24 cellular contexts compared by ENCODE assay signal in genomic region chr1:208526726-208527125, GRCh38.
"Had no signal": no experiment of that assay in that cellular context is flagged by ENCODE, and none has a peak within 500 bp of the region (broad histone marks: within the 10 kb centered on the region; RNA-seq: fewer than 3 reads in every experiment).

No MANE protein-coding gene starts in this region.

- H3K4me3 ChIP-seq: hepatocyte, left lung, spleen, testis, upper lobe of left lung had no signal

- H3K4me2 ChIP-seq: hepatocyte had no signal

- H2AFZ ChIP-seq: hepatocyte had no signal

- H3K27ac ChIP-seq: left lung, spleen, testis, upper lobe of left lung had no signal

- DNase-seq: activated B cell treated with CpG ODN at 0.5 μM for 24 hours; activated CD4-positive, alpha-beta memory T cell treated with anti-CD3 and anti-CD28 coated beads for 36 hours; activated CD4-positive, alpha-beta T cell treated with anti-CD3 and anti-CD28 coated beads for 4 hours; activated naive CD4-positive, alpha-beta T cell treated with Interleukin-2 at 50 U/mL for 16 hours; activated naive CD8-positive, alpha-beta T cell treated with anti-CD3 and anti-CD28 coated beads, Interleukin-2, amount 10 ng/mL, durations not matched to agents 7 days and 5 days; activated T-cell treated with anti-CD3 and anti-CD28 coated beads, Interleukin-2, amount 50 U/mL, for 48 hours; amniotic stem cell; dermis blood vessel endothelial cell; effector CD8-positive, alpha-beta T cell; foreskin melanocyte; immature natural killer cell; kidney glomerular epithelial cell; left lung; occipital lobe; posterior cingulate gyrus; spleen; stimulated activated CD4-positive, alpha-beta T cell treated with anti-CD3 and anti-CD28 coated beads, Interleukin-4, amount 100 ng/mL, for 1 hour; stimulated activated naive CD4-positive, alpha-beta T cell; T-cell; testis; upper lobe of left lung had no signal

- H3K27ac Mint-ChIP-seq: activated B cell treated with CpG ODN at 0.5 μM for 24 hours; activated CD4-positive, alpha-beta memory T cell treated with anti-CD3 and anti-CD28 coated beads for 36 hours; activated naive CD8-positive, alpha-beta T cell treated with anti-CD3 and anti-CD28 coated beads, Interleukin-2, amount 10 ng/mL, durations not matched to agents 7 days and 5 days; immature natural killer cell; T-cell; T-helper 2 cell treated with Interferon-gamma antibody and Interleukin-4, amounts not matched to agents 5 μg/mL and 100 μg/mL, for 36 hours had no signal

- H3K4me1 Mint-ChIP-seq: activated B cell treated with CpG ODN at 0.5 μM for 24 hours; activated naive CD8-positive, alpha-beta T cell treated with anti-CD3 and anti-CD28 coated beads, Interleukin-2, amount 10 ng/mL, durations not matched to agents 7 days and 5 days; immature natural killer cell; T-cell had no signal

- H3K9me3 ChIP-seq: left lung, spleen, testis, upper lobe of left lung had no signal

- H3K36me3 Mint-ChIP-seq: activated CD4-positive, alpha-beta memory T cell treated with anti-CD3 and anti-CD28 coated beads for 36 hours; activated naive CD8-positive, alpha-beta T cell treated with anti-CD3 and anti-CD28 coated beads, Interleukin-2, amount 10 ng/mL, durations not matched to agents 7 days and 5 days; immature natural killer cell; T-cell had no signal

- H3K4me1 ChIP-seq: left lung, spleen, upper lobe of left lung had no signal

- H3K9me3 Mint-ChIP-seq: activated B cell treated with CpG ODN at 0.5 μM for 24 hours; activated CD4-positive, alpha-beta memory T cell treated with anti-CD3 and anti-CD28 coated beads for 36 hours; activated naive CD8-positive, alpha-beta T cell treated with anti-CD3 and anti-CD28 coated beads, Interleukin-2, amount 10 ng/mL, durations not matched to agents 7 days and 5 days; nephron; T-cell; T-helper 2 cell treated with Interferon-gamma antibody and Interleukin-4, amounts not matched to agents 5 μg/mL and 100 μg/mL, for 36 hours had no signal

- H3K36me3 ChIP-seq: left lung, spleen, upper lobe of left lung had no signal

- H3K27me3 ChIP-seq: testis, upper lobe of left lung had no signal

- H3K4me3 Mint-ChIP-seq: activated B cell treated with CpG ODN at 0.5 μM for 24 hours; activated CD4-positive, alpha-beta memory T cell treated with anti-CD3 and anti-CD28 coated beads for 36 hours; activated naive CD8-positive, alpha-beta T cell treated with anti-CD3 and anti-CD28 coated beads, Interleukin-2, amount 10 ng/mL, durations not matched to agents 7 days and 5 days; immature natural killer cell; nephron; T-cell; T-helper 2 cell treated with Interferon-gamma antibody and Interleukin-4, amounts not matched to agents 5 μg/mL and 100 μg/mL, for 36 hours had no signal

- H3K79me2 ChIP-seq: hepatocyte had no signal

- H3K27me3 Mint-ChIP-seq: activated B cell treated with CpG ODN at 0.5 μM for 24 hours; activated CD4-positive, alpha-beta memory T cell treated with anti-CD3 and anti-CD28 coated beads for 36 hours had no signal
